In genomic region chr18:22339913-22340312, GRCh38 we compare ENCODE assay signal across 20 cellular contexts.
"Had no signal": no experiment of that assay in that cellular context is flagged by ENCODE, and none has a peak within 500 bp of the region (broad histone marks: within the 10 kb centered on the region; RNA-seq: fewer than 3 reads in every experiment).

No MANE protein-coding gene starts in this region.

- H3K27ac Mint-ChIP-seq: progenitor cell of endocrine pancreas; stimulated activated naive B cell treated with anti-CD40 and anti-IgM and Interleukin-4, amounts not matched to agents 10 μg/mL and 1 μg/mL and 100 μg/mL, for 72 hours; stimulated activated naive CD8-positive, alpha-beta T cell treated with anti-CD3 and anti-CD28 coated beads, Interleukin-15, amount 100 ng/mL, for 72 hours had no signal

- H3K9me3 Mint-ChIP-seq: stimulated activated naive CD8-positive, alpha-beta T cell treated with anti-CD3 and anti-CD28 coated beads, Interleukin-15, amount 100 ng/mL, for 72 hours had no signal

- H3K4me3 Mint-ChIP-seq: stimulated activated naive B cell treated with anti-CD40 and anti-IgM and Interleukin-4, amounts not matched to agents 10 μg/mL and 1 μg/mL and 100 μg/mL, for 72 hours; stimulated activated naive CD8-positive, alpha-beta T cell treated with anti-CD3 and anti-CD28 coated beads, Interleukin-15, amount 100 ng/mL, for 72 hours had no signal

- ATAC-seq: esophagus mucosa; naive thymus-derived CD4-positive, alpha-beta T cell; pancreas; sciatic nerve; stimulated activated naive B cell treated with anti-CD40 and anti-IgM and Interleukin-4, amounts not matched to agents 10 μg/mL and 1 μg/mL and 100 μg/mL, for 72 hours; stimulated activated naive CD8-positive, alpha-beta T cell treated with anti-CD3 and anti-CD28 coated beads, Interleukin-15, amount 100 ng/mL, for 72 hours; upper lobe of right lung had no signal

- H3K27ac ChIP-seq: dorsolateral prefrontal cortex, pancreas, testis, tibial nerve, upper lobe of right lung, vagina had no signal

- H3K27me3 ChIP-seq: heart right ventricle, pancreas, spleen, testis, tibial nerve, upper lobe of right lung, vagina had no signal

- H3K4me3 ChIP-seq: dorsolateral prefrontal cortex, heart right ventricle, pancreas, spleen, testis, tibial nerve, upper lobe of right lung, vagina had no signal

- H3K36me3 Mint-ChIP-seq: stimulated activated naive B cell treated with anti-CD40 and anti-IgM and Interleukin-4, amounts not matched to agents 10 μg/mL and 1 μg/mL and 100 μg/mL, for 72 hours had no signal

- H3K4me1 Mint-ChIP-seq: stimulated activated naive B cell treated with anti-CD40 and anti-IgM and Interleukin-4, amounts not matched to agents 10 μg/mL and 1 μg/mL and 100 μg/mL, for 72 hours had no signal

- DNase-seq: cortex of kidney; dorsolateral prefrontal cortex; effector CD8-positive, alpha-beta T cell; heart right ventricle; naive thymus-derived CD4-positive, alpha-beta T cell; occipital lobe; pancreas; spleen; stimulated activated CD4-positive, alpha-beta T cell treated with anti-CD3 and anti-CD28 coated beads, Interleukin-15, amount 100 ng/mL, for 24 hours; stimulated activated CD4-positive, alpha-beta T cell treated with anti-CD3 and anti-CD28 coated beads, Interleukin-1b, Interleukin-23, amount 100 ng/mL, for 48 hours; stimulated activated CD4-positive, alpha-beta T cell treated with anti-CD3 and anti-CD28 coated beads, Interleukin-4, amount 100 ng/mL, for 24 hours; stimulated activated naive B cell treated with anti-CD40 and anti-IgM and Interleukin-4, amounts not matched to agents 10 μg/mL and 1 μg/mL and 100 μg/mL, for 72 hours; stimulated activated naive CD8-positive, alpha-beta T cell treated with anti-CD3 and anti-CD28 coated beads, Interleukin-15, amount 100 ng/mL, for 72 hours; testis; upper lobe of right lung had no signal

- H3K36me3 ChIP-seq: heart right ventricle, pancreas, spleen, tibial nerve, upper lobe of right lung, vagina had no signal

- H3K9me3 ChIP-seq: heart right ventricle, pancreas, spleen, testis, tibial nerve, upper lobe of right lung, vagina had no signal

- H3K27me3 Mint-ChIP-seq: stimulated activated naive CD8-positive, alpha-beta T cell treated with anti-CD3 and anti-CD28 coated beads, Interleukin-15, amount 100 ng/mL, for 72 hours had no signal

- H3K4me1 ChIP-seq: pancreas had no signal
